Comparison of ENCODE assay signal across 24 cellular contexts in genomic region chr11:62888406-62888805, GRCh38. TPM values are rescaled to one million over a fixed set of nuclear protein-coding genes. Genes with fewer than 3 reads are reported as not detected.
DNase-seq lines count a peak whose midpoint lies in the region; ATAC-seq and TF ChIP-seq lines count a peak whose summit lies in the region.
"Had no signal": no experiment of that assay in that cellular context is flagged by ENCODE, and none has a peak within 500 bp of the region (broad histone marks: within the 10 kb centered on the region; RNA-seq: fewer than 3 reads in every experiment).

No MANE protein-coding gene starts in this region.

- H2BK5ac ChIP-seq in trophoblast cell (ENCODE audit: low read depth, low read length, poor library complexity) = peak overlapping the region; percentile 28

- no peak overlapping the region for H3K23ac ChIP-seq in trophoblast cell (ENCODE audit: low read length)

- H3K27me3 Mint-ChIP-seq in activated T-cell treated with anti-CD3 and anti-CD28 coated beads, Interleukin-2, amount 50 U/mL, for 72 hours (ENCODE audit: low read depth) = no peaks in the 10 kb centered on the region
- H3K27me3 Mint-ChIP-seq in brain = peaks cover 3% of the 10 kb centered on the region
- H3K27me3 Mint-ChIP-seq: IgD-negative memory B cell, T-cell had no signal

- H2BK12ac ChIP-seq in trophoblast cell (ENCODE audit: low read length) = no peak overlapping the region

- H3K36me3 Mint-ChIP-seq in activated T-cell treated with anti-CD3 and anti-CD28 coated beads, Interleukin-2, amount 50 U/mL, for 72 hours (ENCODE audit: insufficient read depth in 2 of 2) = peaks cover 27 to 48% of the 10 kb centered on the region in 2 donors
- H3K36me3 Mint-ChIP-seq in brain = peaks cover 65% of the 10 kb centered on the region

- intact Hi-C loops in lower leg skin (cut with DNase I; ENCODE audit: low total_unique reads) = no loop called here

- peak overlapping the region; percentile 15 for H3K4me2 ChIP-seq in trophoblast cell (ENCODE audit: low read length)
- H3K4me2 ChIP-seq: BLaER1 had no signal

- H4K91ac ChIP-seq in trophoblast cell (ENCODE audit: low read depth, low read length) = no peak overlapping the region

- H3K14ac ChIP-seq in trophoblast cell (ENCODE audit: low read length) = no peak overlapping the region

- H4K12ac ChIP-seq in trophoblast cell (ENCODE audit: low read depth, low read length) = no peak overlapping the region

- H3K4me3 Mint-ChIP-seq in activated T-cell treated with anti-CD3 and anti-CD28 coated beads, Interleukin-2, amount 50 U/mL, for 72 hours = no peak overlapping the region
- peak overlapping the region in 2 of 5 experiments; percentile 25 to 57 for H3K4me3 Mint-ChIP-seq in brain
- H3K4me3 Mint-ChIP-seq: T-cell had no signal

- H3K4ac ChIP-seq in trophoblast cell (ENCODE audit: low read depth, low read length) = no peak overlapping the region

- no CpG with 5 or more reads among the region's 14 CpGs for WGBS in trophoblast cell (ENCODE audit: extremely low coverage, insufficient coverage, insufficient read length)
- WGBS in lower leg skin, 2 donors = 92% methylated on average over 13 to 14 of the region's 14 CpGs

- H3K18ac ChIP-seq in trophoblast cell (ENCODE audit: low read length) = no peak overlapping the region

- H3K9ac ChIP-seq in NT2/D1 (ENCODE audit: insufficient read length, low read depth) (peak overlapping the region; percentile 26), trophoblast cell (ENCODE audit: low read length) (no peak overlapping the region)
- H3K9ac ChIP-seq: BLaER1 had no signal

- H2AFZ ChIP-seq in trophoblast cell (ENCODE audit: insufficient read depth, low read length, poor library complexity) = no peak overlapping the region

- peaks cover 9% of the 10 kb centered on the region for H3K79me1 ChIP-seq in trophoblast cell (ENCODE audit: low read length)

- ATAC-seq in activated T-cell treated with anti-CD3 and anti-CD28 coated beads, Interleukin-2, amount 50 U/mL, for 72 hours (replicated peaks in 1 of 2) = no peak
- ATAC-seq in GM18511 (IDR thresholded peaks at IDR 0.05; ENCODE audit: unreplicated experiment) = no peak
- ATAC-seq: left colon had no signal

- H3K4me1 Mint-ChIP-seq in activated T-cell treated with anti-CD3 and anti-CD28 coated beads, Interleukin-2, amount 50 U/mL, for 72 hours (ENCODE audit: low read depth) = peaks cover 85% of the 10 kb centered on the region
- H3K4me1 Mint-ChIP-seq in brain = peaks cover 57% of the 10 kb centered on the region

- H3K27ac Mint-ChIP-seq in activated T-cell treated with anti-CD3 and anti-CD28 coated beads, Interleukin-2, amount 50 U/mL, for 72 hours = peak overlapping the region; percentile 73
- peak overlapping the region in 4 of 5 experiments; percentile 27 to 86 (median 50) for H3K27ac Mint-ChIP-seq in brain
- H3K27ac Mint-ChIP-seq: T-cell had no signal

- peaks cover 1% of the 10 kb centered on the region for H3K79me2 ChIP-seq in trophoblast cell (ENCODE audit: control insufficient read depth, insufficient read depth, low read length, poor library complexity)

- TF ChIP-seq CTCF in brain (conservative IDR thresholded peaks at IDR 0.05) (no peak), lower leg skin (IDR thresholded peaks at IDR 0.05) (no peak)

- H2BK120ac ChIP-seq in trophoblast cell (ENCODE audit: insufficient read depth, low read length, poor library complexity) = no peak overlapping the region

- no peaks in the 10 kb centered on the region for H3K9me3 Mint-ChIP-seq in activated T-cell treated with anti-CD3 and anti-CD28 coated beads, Interleukin-2, amount 50 U/mL, for 72 hours
- H3K9me3 Mint-ChIP-seq in brain = peaks cover 0 to 6% (median 0%) of the 10 kb centered on the region in 5 experiments
- H3K9me3 Mint-ChIP-seq: IgD-negative memory B cell, T-cell had no signal

- H3K4me1 ChIP-seq in NT2/D1 (ENCODE audit: insufficient read depth, insufficient read length) (peaks cover 16% of the 10 kb centered on the region), trophoblast cell (ENCODE audit: control insufficient read depth in 1 of 2, insufficient read depth in 2 of 2, low read length in 2 of 2) (peaks cover 28 to 38% of the 10 kb centered on the region in 2 experiments)

- H3K27ac ChIP-seq in trophoblast cell (ENCODE audit: low read depth, low read length) = peak overlapping the region; percentile 70
- H3K27ac ChIP-seq: BLaER1, HL-60, stomach, upper lobe of right lung had no signal

- H3K9me3 ChIP-seq in NT2/D1 (ENCODE audit: insufficient read depth, low read length) = no peaks in the 10 kb centered on the region
- H3K9me3 ChIP-seq in trophoblast cell (ENCODE audit: insufficient read depth, low read depth, low read length) = no peaks in the 10 kb centered on the region
- H3K9me3 ChIP-seq: BLaER1, psoas muscle, stomach, upper lobe of right lung had no signal

- H3K27me3 ChIP-seq in NT2/D1 (ENCODE audit: insufficient read depth, insufficient read length) (no peaks in the 10 kb centered on the region), trophoblast cell (ENCODE audit: insufficient read depth, low read length) (no peaks in the 10 kb centered on the region)
- H3K27me3 ChIP-seq: BLaER1, stomach, upper lobe of right lung had no signal

- no peak for TF ChIP-seq POLR2A in lower leg skin (IDR thresholded peaks at IDR 0.05)

- H3K4me3 ChIP-seq in NT2/D1 (ENCODE audit: insufficient read length, low read depth) = no peak overlapping the region
- H3K4me3 ChIP-seq in trophoblast cell (ENCODE audit: low read depth, low read length) = no peak overlapping the region
- no peak overlapping the region for H3K4me3 ChIP-seq in lower leg skin (ENCODE audit: low read depth, poor library complexity, severe bottlenecking)
- H3K4me3 ChIP-seq: BLaER1, psoas muscle, stomach, upper lobe of right lung had no signal

- no peak overlapping the region for H2AK5ac ChIP-seq in trophoblast cell (ENCODE audit: low read length)

- H3K36me3 ChIP-seq in NT2/D1 (ENCODE audit: insufficient read depth, insufficient read length, low read length) (peaks cover 69% of the 10 kb centered on the region), trophoblast cell (ENCODE audit: control insufficient read depth in 1 of 2, insufficient read depth in 2 of 2, low read length in 2 of 2) (peaks cover 53 to 59% of the 10 kb centered on the region in 2 experiments)

- no peak for DNase-seq in activated T-cell treated with anti-CD3 and anti-CD28 coated beads, Interleukin-2, amount 50 U/mL, for 72 hours
- no peak for DNase-seq in activated T-cell treated with anti-CD3 and anti-CD28 coated beads for 4 hours
- DNase-seq in NT2/D1 (ENCODE audit: low read depth, low spot score) = no peak
- no peak for DNase-seq in trophoblast cell
- no peak for DNase-seq in lower leg skin (ENCODE audit: low spot score in 2 of 2)
- DNase-seq in stimulated activated CD4-positive, alpha-beta T cell treated with anti-CD3 and anti-CD28 coated beads, Interleukin-2, amount 100 ng/mL, for 24 hours = no peak
- DNase-seq: activated CD4-positive, alpha-beta T cell treated with anti-CD3 and anti-CD28 coated beads, Interleukin-2, amount 50 U/mL, for 1 hour; activated CD8-positive, alpha-beta memory T cell treated with anti-CD3 and anti-CD28 coated beads, Interleukin-2, amount 50 U/mL, for 48 hours; left colon; midbrain; NCI-H1694 treated with DMSO at 0.1 percent for 48 hours; psoas muscle; SHP77 treated with DMSO at 0.1 percent for 48 hours; small intestine; stimulated activated CD4-positive, alpha-beta T cell treated with anti-CD3 and anti-CD28 coated beads, Interleukin-4, amount 100 ng/mL, for 1 hour; stomach; T-cell; upper lobe of right lung had no signal

- no peak overlapping the region for H4K8ac ChIP-seq in trophoblast cell (ENCODE audit: low read depth, low read length)

RNA-seq across cellular contexts. Expression of gene SLC3A2, which starts 7.7 kb away (rescaled TPM):
- 100 to 1,000 TPM; 730 to 898 TPM for total RNA-seq in activated T-cell treated with anti-CD3 and anti-CD28 coated beads, Interleukin-2, amount 50 U/mL, for 72 hours
- polyA plus RNA-seq in brain (ENCODE audit: insufficient read depth, low read depth, low replicate concordance) = 175 TPM
- polyA plus RNA-seq in trophoblast cell (2013) = 473 and 540 TPM in 2 replicates
- total RNA-seq in lower leg skin = 100 to 1,000 TPM; 175 to 190 (median 187) TPM

RNA-seq across cellular contexts. Expression of gene CHRM1, which starts 32.8 kb away (rescaled TPM):
- total RNA-seq in activated T-cell treated with anti-CD3 and anti-CD28 coated beads, Interleukin-2, amount 50 U/mL, for 72 hours = not detected
- polyA plus RNA-seq in brain (ENCODE audit: insufficient read depth, low read depth, low replicate concordance) = 18.8 TPM
- polyA plus RNA-seq in trophoblast cell (2013) = not detected in 2 replicates
- total RNA-seq in lower leg skin = 1 to 10 TPM; 1.5 to 7.6 (median 4.5) TPM
- total RNA-seq: fibroblast of lung, psoas muscle, T-cell had no signal
- polyA plus RNA-seq: fibroblast of lung, IgD-negative memory B cell had no signal

RNA-seq across cellular contexts. Expression of gene WDR74, which starts 49.0 kb away (rescaled TPM):
- total RNA-seq in activated T-cell treated with anti-CD3 and anti-CD28 coated beads, Interleukin-2, amount 50 U/mL, for 72 hours = 100 to 1,000 TPM; 101 to 104 TPM
- polyA plus RNA-seq in brain (ENCODE audit: insufficient read depth, low read depth, low replicate concordance) = 58.7 TPM
- polyA plus RNA-seq in trophoblast cell (2013) = 36.6 and 38.4 TPM in 2 replicates
- 10 to 100 TPM; 49.7 to 93.8 (median 64.3) TPM for total RNA-seq in lower leg skin

RNA-seq across cellular contexts. Expression of gene TEX54, which starts 55.8 kb away (rescaled TPM):
- 1 to 10 TPM in 1 of 2 donors, under 1 TPM in 1; 0.77 to 1.5 TPM for total RNA-seq in activated T-cell treated with anti-CD3 and anti-CD28 coated beads, Interleukin-2, amount 50 U/mL, for 72 hours
- polyA plus RNA-seq in brain (ENCODE audit: insufficient read depth, low read depth, low replicate concordance) = not detected
- not detected in 2 replicates for polyA plus RNA-seq in trophoblast cell (2013)
- total RNA-seq in lower leg skin = not detected
- total RNA-seq: fibroblast of lung, left colon, psoas muscle, stomach, T-cell, upper lobe of right lung had no signal
- polyA plus RNA-seq: fibroblast of lung, IgD-negative memory B cell, psoas muscle, small intestine, stomach had no signal

RNA-seq across cellular contexts. Expression of gene STX5, which starts 56.6 kb away (rescaled TPM):
- total RNA-seq in activated T-cell treated with anti-CD3 and anti-CD28 coated beads, Interleukin-2, amount 50 U/mL, for 72 hours = 10 to 100 TPM; 53.9 to 70.1 TPM
- 75.3 TPM for polyA plus RNA-seq in brain (ENCODE audit: insufficient read depth, low read depth, low replicate concordance)
- polyA plus RNA-seq in trophoblast cell (2013) = 70.9 and 72.0 TPM in 2 replicates
- 10 to 100 TPM; 30.0 to 47.4 (median 38.4) TPM for total RNA-seq in lower leg skin
